Comparison of ENCODE assay signal across 25 cellular contexts in the genomic region with DNA sequence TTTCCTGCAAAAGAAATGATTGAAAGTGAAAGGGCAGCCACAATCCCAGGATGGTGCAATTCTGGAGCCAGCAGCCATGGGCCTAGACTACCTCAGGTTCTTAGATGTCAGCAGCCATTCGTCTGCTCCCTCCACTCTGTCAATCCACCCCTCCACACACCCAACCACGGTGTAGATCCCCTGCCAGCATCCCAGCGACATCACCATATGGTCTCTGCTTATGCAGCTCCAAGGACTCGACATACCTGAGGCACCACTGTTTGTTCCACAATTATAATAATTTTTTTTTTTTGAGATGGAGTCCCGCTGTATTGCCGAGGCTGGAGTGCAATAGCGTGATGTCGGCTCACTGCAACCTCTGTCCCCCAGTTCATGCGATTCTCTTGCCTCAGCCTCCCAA. TPM values are rescaled to one million over a fixed set of nuclear protein-coding genes. Genes with fewer than 3 reads are reported as not detected.
DNase-seq lines count a peak whose midpoint lies in the region; ATAC-seq and TF ChIP-seq lines count a peak whose summit lies in the region.
"Had no signal": no experiment of that assay in that cellular context is flagged by ENCODE, and none has a peak within 500 bp of the region (broad histone marks: within the 10 kb centered on the region; RNA-seq: fewer than 3 reads in every experiment).

No MANE protein-coding gene starts in this region.

- peaks cover 10% of the 10 kb centered on the region for H3K27me3 Mint-ChIP-seq in dendritic cell treated with granulocyte-macrophage colony-stimulating factor and Interleukin-4, amounts not matched to agents 40 ng/mL and 50 ng/mL, for 4 days
- no peaks in the 10 kb centered on the region for H3K27me3 Mint-ChIP-seq in osteocyte (ENCODE audit: unreplicated experiment)
- H3K27me3 Mint-ChIP-seq: IgD-negative memory B cell had no signal

- H3K4me1 ChIP-seq in tibial artery, result peaks cover 0 to 58% (median 34%) of the 10 kb centered on the region in 4 donors

- no peak overlapping the region for H3K4me3 Mint-ChIP-seq in dendritic cell treated with granulocyte-macrophage colony-stimulating factor and Interleukin-4, amounts not matched to agents 40 ng/mL and 50 ng/mL, for 4 days
- no peak overlapping the region for H3K4me3 Mint-ChIP-seq in osteocyte (ENCODE audit: unreplicated experiment)
- H3K4me3 Mint-ChIP-seq: H9; IgD-negative memory B cell; nephron progenitor cell; stimulated activated naive CD8-positive, alpha-beta T cell treated with anti-CD3 and anti-CD28 coated beads, Interleukin-15, Interleukin-2, amounts not matched to agents 100 ng/mL and 50 ng/mL, for 24 hours had no signal

- H3K36me3 Mint-ChIP-seq in dendritic cell treated with granulocyte-macrophage colony-stimulating factor and Interleukin-4, amounts not matched to agents 40 ng/mL and 50 ng/mL, for 4 days (ENCODE audit: low read depth), result peaks cover 5% of the 10 kb centered on the region
- H3K36me3 Mint-ChIP-seq in osteocyte (ENCODE audit: unreplicated experiment), result peaks cover 17% of the 10 kb centered on the region
- H3K36me3 Mint-ChIP-seq: activated naive CD4-positive, alpha-beta T cell treated with anti-CD3 and anti-CD28 coated beads, Interleukin-2, amount 50 U/mL, for 72 hours; IgD-negative memory B cell had no signal

- H3K27ac ChIP-seq in tibial artery, result peak overlapping the region; percentile 67 to 79
- H3K27ac ChIP-seq: hepatocyte, ovary had no signal

- TF ChIP-seq CTCF in osteocyte (IDR thresholded peaks at IDR 0.05), result no peak
- no peak for TF ChIP-seq CTCF in tibial artery (IDR thresholded peaks at IDR 0.05)

- no peak overlapping the region for H3K4me3 ChIP-seq in tibial artery
- H3K4me3 ChIP-seq: hepatocyte, ovary had no signal

- intact Hi-C loops in dendritic cell treated with granulocyte-macrophage colony-stimulating factor and Interleukin-4, amounts not matched to agents 40 ng/mL and 50 ng/mL, for 4 days (cut with micrococcal nuclease), result no loop called here
- intact Hi-C loops in tibial artery (cut with DNase I; ENCODE audit: low total_unique reads), result no loop called here

- H3K9me3 Mint-ChIP-seq in dendritic cell treated with granulocyte-macrophage colony-stimulating factor and Interleukin-4, amounts not matched to agents 40 ng/mL and 50 ng/mL, for 4 days, result no peaks in the 10 kb centered on the region
- H3K9me3 Mint-ChIP-seq in osteocyte (ENCODE audit: unreplicated experiment), result no peaks in the 10 kb centered on the region
- H3K9me3 Mint-ChIP-seq: activated naive CD4-positive, alpha-beta T cell treated with anti-CD3 and anti-CD28 coated beads, Interleukin-2, amount 50 U/mL, for 72 hours; H9; IgD-negative memory B cell; nephron progenitor cell; stimulated activated naive CD8-positive, alpha-beta T cell treated with anti-CD3 and anti-CD28 coated beads, Interleukin-15, Interleukin-2, amounts not matched to agents 100 ng/mL and 50 ng/mL, for 24 hours had no signal

- H3K27ac Mint-ChIP-seq in dendritic cell treated with granulocyte-macrophage colony-stimulating factor and Interleukin-4, amounts not matched to agents 40 ng/mL and 50 ng/mL, for 4 days, result peak overlapping the region; percentile 45
- H3K27ac Mint-ChIP-seq in osteocyte (ENCODE audit: unreplicated experiment), result peak overlapping the region; percentile 91
- H3K27ac Mint-ChIP-seq: IgD-negative memory B cell; stimulated activated naive CD8-positive, alpha-beta T cell treated with anti-CD3 and anti-CD28 coated beads, Interleukin-15, Interleukin-2, amounts not matched to agents 100 ng/mL and 50 ng/mL, for 24 hours had no signal

- H3K9me3 ChIP-seq in tibial artery, result no peaks in the 10 kb centered on the region
- H3K9me3 ChIP-seq: ovary had no signal

- DNase-seq in NCI-H2171 treated with DMSO at 0.1 percent for 48 hours (lab: John Stamatoyannopoulos, UW), result peak; percentile 80
- no peak for DNase-seq in osteocyte (ENCODE audit: extremely low spot score, unreplicated experiment)
- peak in 1 of 2 donors; percentile 57 for DNase-seq in tibial artery
- no peak for DNase-seq in epidermal melanocyte (ENCODE audit: insufficient read length, low spot score)
- DNase-seq in cerebellar cortex (ENCODE audit: low spot score), result no peak
- DNase-seq: activated CD4-positive, alpha-beta T cell treated with anti-CD3 and anti-CD28 coated beads for 4 hours; activated effector memory CD4-positive, alpha-beta T cell treated with Interleukin-2 at 50 U/mL for 16 hours; COR-L47; H9; NCI-H2107; NCI-H446; NCI-H748 treated with DMSO at 0.1 percent for 48 hours; nephron progenitor cell; SIG-M5; small intestine; stimulated activated CD4-positive, alpha-beta T cell treated with anti-CD3 and anti-CD28 coated beads, Interleukin-2, amount 100 ng/mL, for 24 hours; trophoblast cell had no signal

- no peak for ATAC-seq in HG02642 (IDR thresholded peaks at IDR 0.05; ENCODE audit: poor library complexity, unreplicated experiment)
- ATAC-seq: activated naive CD4-positive, alpha-beta T cell treated with anti-CD3 and anti-CD28 coated beads, Interleukin-2, amount 50 U/mL, for 72 hours had no signal

- no peaks in the 10 kb centered on the region for H3K27me3 ChIP-seq in tibial artery
- H3K27me3 ChIP-seq: hepatocyte, ovary had no signal

- H3K4me1 Mint-ChIP-seq in dendritic cell treated with granulocyte-macrophage colony-stimulating factor and Interleukin-4, amounts not matched to agents 40 ng/mL and 50 ng/mL, for 4 days (ENCODE audit: low read depth), result peaks cover 25% of the 10 kb centered on the region
- peaks cover 42% of the 10 kb centered on the region for H3K4me1 Mint-ChIP-seq in osteocyte (ENCODE audit: unreplicated experiment)

- peaks cover 5 to 13% (median 7%) of the 10 kb centered on the region in 3 donors for H3K36me3 ChIP-seq in tibial artery
- H3K36me3 ChIP-seq: ovary had no signal

RNA-seq across cellular contexts. Expression of a gene that starts 6.5 kb away (rescaled TPM):
- total RNA-seq in osteocyte, result 23.0 and 24.6 TPM in 2 replicates
- total RNA-seq: activated CD8-positive, alpha-beta memory T cell treated with anti-CD3 and anti-CD28 coated beads for 36 hours; activated naive CD4-positive, alpha-beta T cell treated with anti-CD3 and anti-CD28 coated beads, Interleukin-2, amount 50 U/mL, for 72 hours had no signal

RNA-seq across cellular contexts. Expression of a gene that starts 45.0 kb away (rescaled TPM):
- total RNA-seq in osteocyte, result 244 and 254 TPM in 2 replicates

RNA-seq across cellular contexts. Expression of a gene that starts 45.7 kb away (rescaled TPM):
- 33.2 and 37.0 TPM in 2 replicates for total RNA-seq in osteocyte
